In genomic region chr1:236065509-236066005, GRCh38 we compare ENCODE assay signal across 2 cellular contexts.
TF ChIP-seq lines count a peak whose summit lies in the region.

No MANE protein-coding gene starts in this region.

TF ChIP-seq in SK-N-SH, 30 proteins besides CTCF, POLR2A, EP300 and RAD21 (continued from another document):
- TF ChIP-seq, protein P1, sequence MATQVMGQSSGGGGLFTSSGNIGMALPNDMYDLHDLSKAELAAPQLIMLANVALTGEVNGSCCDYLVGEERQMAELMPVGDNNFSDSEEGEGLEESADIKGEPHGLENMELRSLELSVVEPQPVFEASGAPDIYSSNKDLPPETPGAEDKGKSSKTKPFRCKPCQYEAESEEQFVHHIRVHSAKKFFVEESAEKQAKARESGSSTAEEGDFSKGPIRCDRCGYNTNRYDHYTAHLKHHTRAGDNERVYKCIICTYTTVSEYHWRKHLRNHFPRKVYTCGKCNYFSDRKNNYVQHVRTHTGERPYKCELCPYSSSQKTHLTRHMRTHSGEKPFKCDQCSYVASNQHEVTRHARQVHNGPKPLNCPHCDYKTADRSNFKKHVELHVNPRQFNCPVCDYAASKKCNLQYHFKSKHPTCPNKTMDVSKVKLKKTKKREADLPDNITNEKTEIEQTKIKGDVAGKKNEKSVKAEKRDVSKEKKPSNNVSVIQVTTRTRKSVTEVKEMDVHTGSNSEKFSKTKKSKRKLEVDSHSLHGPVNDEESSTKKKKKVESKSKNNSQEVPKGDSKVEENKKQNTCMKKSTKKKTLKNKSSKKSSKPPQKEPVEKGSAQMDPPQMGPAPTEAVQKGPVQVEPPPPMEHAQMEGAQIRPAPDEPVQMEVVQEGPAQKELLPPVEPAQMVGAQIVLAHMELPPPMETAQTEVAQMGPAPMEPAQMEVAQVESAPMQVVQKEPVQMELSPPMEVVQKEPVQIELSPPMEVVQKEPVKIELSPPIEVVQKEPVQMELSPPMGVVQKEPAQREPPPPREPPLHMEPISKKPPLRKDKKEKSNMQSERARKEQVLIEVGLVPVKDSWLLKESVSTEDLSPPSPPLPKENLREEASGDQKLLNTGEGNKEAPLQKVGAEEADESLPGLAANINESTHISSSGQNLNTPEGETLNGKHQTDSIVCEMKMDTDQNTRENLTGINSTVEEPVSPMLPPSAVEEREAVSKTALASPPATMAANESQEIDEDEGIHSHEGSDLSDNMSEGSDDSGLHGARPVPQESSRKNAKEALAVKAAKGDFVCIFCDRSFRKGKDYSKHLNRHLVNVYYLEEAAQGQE (IDR thresholded peaks at IDR 0.05; ENCODE audit: low read depth, low read length) = no peak
- no peak for TF ChIP-seq FOXM1 (IDR thresholded peaks at IDR 0.05; ENCODE audit: low read depth)
- TF ChIP-seq NFIC (IDR thresholded peaks at IDR 0.05; ENCODE audit: borderline replicate concordance) = no peak
- TF ChIP-seq NRF1 (IDR thresholded peaks at IDR 0.05; ENCODE audit: low read depth, low read length) = no peak
- TF ChIP-seq GATA2 (CRISPR knock-in tag; IDR thresholded peaks at IDR 0.05) = no peak
TF ChIP-seq in SK-N-SH: peak in this region for 0.

TF ChIP-seq in SK-N-SH treated with all-trans-retinoic acid at 6 μM for 48 hours, 23 proteins besides CTCF, POLR2A, EP300 and RAD21 (continued from another document):
- TF ChIP-seq, protein P2, sequence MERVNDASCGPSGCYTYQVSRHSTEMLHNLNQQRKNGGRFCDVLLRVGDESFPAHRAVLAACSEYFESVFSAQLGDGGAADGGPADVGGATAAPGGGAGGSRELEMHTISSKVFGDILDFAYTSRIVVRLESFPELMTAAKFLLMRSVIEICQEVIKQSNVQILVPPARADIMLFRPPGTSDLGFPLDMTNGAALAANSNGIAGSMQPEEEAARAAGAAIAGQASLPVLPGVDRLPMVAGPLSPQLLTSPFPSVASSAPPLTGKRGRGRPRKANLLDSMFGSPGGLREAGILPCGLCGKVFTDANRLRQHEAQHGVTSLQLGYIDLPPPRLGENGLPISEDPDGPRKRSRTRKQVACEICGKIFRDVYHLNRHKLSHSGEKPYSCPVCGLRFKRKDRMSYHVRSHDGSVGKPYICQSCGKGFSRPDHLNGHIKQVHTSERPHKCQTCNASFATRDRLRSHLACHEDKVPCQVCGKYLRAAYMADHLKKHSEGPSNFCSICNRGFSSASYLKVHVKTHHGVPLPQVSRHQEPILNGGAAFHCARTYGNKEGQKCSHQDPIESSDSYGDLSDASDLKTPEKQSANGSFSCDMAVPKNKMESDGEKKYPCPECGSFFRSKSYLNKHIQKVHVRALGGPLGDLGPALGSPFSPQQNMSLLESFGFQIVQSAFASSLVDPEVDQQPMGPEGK (CRISPR knock-in tag; IDR thresholded peaks at IDR 0.05; ENCODE audit: borderline replicate concordance) = no peak
- TF ChIP-seq ZNF8 (CRISPR knock-in tag; IDR thresholded peaks at IDR 0.05) (no peak), ZNF70 (CRISPR knock-in tag; IDR thresholded peaks at IDR 0.05) (no peak), ISL1 (CRISPR knock-in tag; IDR thresholded peaks at IDR 0.05) (no peak), BACH2 (CRISPR knock-in tag; IDR thresholded peaks at IDR 0.05; ENCODE audit: borderline replicate concordance) (no peak)
